In genomic region chr2:74378007-74378406, GRCh38 we compare ENCODE assay signal across 26 cellular contexts. TPM values are rescaled to one million over a fixed set of nuclear protein-coding genes. Genes with fewer than 3 reads are reported as not detected.
"Had no signal": no experiment of that assay in that cellular context is flagged by ENCODE, and none has a peak within 500 bp of the region (broad histone marks: within the 10 kb centered on the region; RNA-seq: fewer than 3 reads in every experiment).

No MANE protein-coding gene starts in this region.

- H3K27me3 Mint-ChIP-seq: activated CD4-positive, alpha-beta T cell treated with anti-CD3 and anti-CD28 coated beads, Interleukin-2, amount 10 ng/mL, durations not matched to agents 24 days and 14 days; activated naive CD4-positive, alpha-beta T cell treated with anti-CD3 and anti-CD28 coated beads, Interleukin-2, amount 10 ng/mL, durations not matched to agents 7 days and 5 days; activated naive CD8-positive, alpha-beta T cell; activated naive CD8-positive, alpha-beta T cell treated with anti-CD3 and anti-CD28 coated beads, Interleukin-2, amount 50 U/mL, for 24 hours had no signal

- H3K9me3 Mint-ChIP-seq: activated CD4-positive, alpha-beta T cell treated with anti-CD3 and anti-CD28 coated beads, Interleukin-2, amount 10 ng/mL, durations not matched to agents 24 days and 14 days; activated naive CD4-positive, alpha-beta T cell treated with anti-CD3 and anti-CD28 coated beads, Interleukin-2, amount 10 ng/mL, durations not matched to agents 7 days and 5 days; activated naive CD8-positive, alpha-beta T cell treated with anti-CD3 and anti-CD28 coated beads, Interleukin-2, amount 50 U/mL, for 24 hours; T-helper 1 cell treated with Interleukin-12 subunit alpha and Interleukin-12 subunit beta and Interleukin-4 antibody, amounts not matched to agents 30 μg/mL and 1 μg/mL, for 36 hours; T-helper 2 cell treated with Interferon-gamma antibody and Interleukin-4, amounts not matched to agents 5 μg/mL and 100 μg/mL, for 36 hours had no signal

- H3K27ac ChIP-seq: SJCRH30, SK-N-MC had no signal

- H3K9me3 ChIP-seq: SJCRH30 had no signal

- H3K4me3 ChIP-seq: K562, SJCRH30, SK-N-MC had no signal

- DNase-seq: activated CD4-positive, alpha-beta T cell treated with anti-CD3 and anti-CD28 coated beads, Interleukin-2, amount 10 ng/mL, durations not matched to agents 24 days and 14 days; activated CD4-positive, alpha-beta T cell treated with anti-CD3 and anti-CD28 coated beads, Interleukin-2, amount 50 U/mL, for 4 hours; activated CD8-positive, alpha-beta memory T cell treated with anti-CD3 and anti-CD28 coated beads, Interleukin-2, amount 50 U/mL, for 4 hours; activated effector memory CD4-positive, alpha-beta T cell treated with Interleukin-2 at 50 U/mL for 16 hours; activated naive CD4-positive, alpha-beta T cell treated with anti-CD3 and anti-CD28 coated beads, Interleukin-2, amount 10 ng/mL, durations not matched to agents 7 days and 5 days; activated naive CD8-positive, alpha-beta T cell treated with anti-CD3 and anti-CD28 coated beads, Interleukin-2, amount 50 U/mL, for 24 hours; activated T-cell treated with anti-CD3 and anti-CD28 coated beads, Interleukin-2, amount 50 U/mL, for 48 hours; amniotic stem cell; aorta; caudate nucleus; NCI-H1105; NCI-H1417 treated with DMSO at 0.1 percent for 48 hours; NCI-H187 treated with DMSO at 0.1 percent for 48 hours; NCI-H2081; NCI-H2171 treated with DMSO at 0.1 percent for 48 hours; NCI-H345; NCI-H524 treated with DMSO at 0.1 percent for 48 hours; SHP77; SJCRH30 had no signal

- H3K27ac Mint-ChIP-seq: activated CD4-positive, alpha-beta T cell treated with anti-CD3 and anti-CD28 coated beads, Interleukin-2, amount 10 ng/mL, durations not matched to agents 24 days and 14 days; activated naive CD8-positive, alpha-beta T cell; activated naive CD8-positive, alpha-beta T cell treated with anti-CD3 and anti-CD28 coated beads, Interleukin-2, amount 50 U/mL, for 24 hours; T-helper 1 cell treated with Interleukin-12 subunit alpha and Interleukin-12 subunit beta and Interleukin-4 antibody, amounts not matched to agents 30 μg/mL and 1 μg/mL, for 36 hours; T-helper 2 cell treated with Interferon-gamma antibody and Interleukin-4, amounts not matched to agents 5 μg/mL and 100 μg/mL, for 36 hours had no signal

- H3K27me3 ChIP-seq: SJCRH30 had no signal

- ATAC-seq: activated naive CD8-positive, alpha-beta T cell treated with anti-CD3 and anti-CD28 coated beads, Interleukin-2, amount 50 U/mL, for 24 hours; K562; Panc1 had no signal

- H3K4me1 ChIP-seq: SJCRH30 had no signal

- H3K4me3 Mint-ChIP-seq: activated CD4-positive, alpha-beta T cell treated with anti-CD3 and anti-CD28 coated beads, Interleukin-2, amount 10 ng/mL, durations not matched to agents 24 days and 14 days; activated naive CD4-positive, alpha-beta T cell treated with anti-CD3 and anti-CD28 coated beads, Interleukin-2, amount 10 ng/mL, durations not matched to agents 7 days and 5 days; activated naive CD8-positive, alpha-beta T cell; activated naive CD8-positive, alpha-beta T cell treated with anti-CD3 and anti-CD28 coated beads, Interleukin-2, amount 50 U/mL, for 24 hours; T-helper 1 cell treated with Interleukin-12 subunit alpha and Interleukin-12 subunit beta and Interleukin-4 antibody, amounts not matched to agents 30 μg/mL and 1 μg/mL, for 36 hours; T-helper 2 cell treated with Interferon-gamma antibody and Interleukin-4, amounts not matched to agents 5 μg/mL and 100 μg/mL, for 36 hours had no signal

RNA-seq across cellular contexts. Expression of gene SLC4A5, which starts 34.8 kb away (rescaled TPM):
- total RNA-seq: RPMI7951 had no signal

RNA-seq across cellular contexts. Expression of gene C2orf81, which starts 43.4 kb away (rescaled TPM):
- total RNA-seq: K562 had no signal
